Comparison of ENCODE assay signal across 1 cellular context in the genomic region with DNA sequence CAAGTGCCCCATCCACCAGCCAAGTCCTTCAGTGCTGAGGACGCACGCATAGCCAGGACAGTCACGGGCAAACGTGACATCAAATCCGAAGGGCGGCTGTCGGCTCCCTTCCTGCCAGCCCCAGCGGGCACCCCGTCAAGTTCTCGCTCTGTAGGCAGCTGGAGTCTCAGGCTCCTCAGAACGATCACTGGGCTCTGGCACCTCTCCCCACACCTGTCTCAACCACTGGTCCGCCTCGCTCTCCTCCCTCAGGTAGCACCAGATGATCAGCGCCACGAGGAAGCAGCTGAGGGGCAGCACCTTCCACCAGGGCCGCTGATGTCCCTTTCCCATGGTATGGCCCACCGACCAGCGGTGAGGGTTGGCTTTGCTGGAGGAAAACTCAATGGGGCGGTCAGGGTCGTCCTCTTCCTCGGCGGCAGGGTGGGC.
TF ChIP-seq lines count a peak whose summit lies in the region.

No MANE protein-coding gene starts in this region.

TF ChIP-seq in K562, 482 proteins besides CTCF, POLR2A, EP300 and RAD21:
- TF ChIP-seq MYC (IDR thresholded peaks at IDR 0.05; ENCODE audit: low read depth, low read length) (no peak), MYC (CRISPR knock-in tag; IDR thresholded peaks at IDR 0.05; ENCODE audit: borderline replicate concordance, low read depth) (no peak), ZNF511 (CRISPR knock-in tag; IDR thresholded peaks at IDR 0.05) (peak; percentile 53; the same call in 1 of the 2 replicates), HNRNPLL (IDR thresholded peaks at IDR 0.05; ENCODE audit: low read depth, low read length, poor library complexity, severe bottlenecking) (no peak), DNMT1 (IDR thresholded peaks at IDR 0.05) (0 out of 2 replicates have a peak, but pooled peaks have one; percentile 45), SMAD3 (CRISPR knock-in tag; conservative IDR thresholded peaks at IDR 0.05) (no peak), AFF4 (CRISPR knock-in tag; IDR thresholded peaks at IDR 0.05) (0 out of 2 replicates have a peak, but pooled peaks have one; percentile 39), ZC3H4 (CRISPR knock-in tag; IDR thresholded peaks at IDR 0.05; ENCODE audit: borderline replicate concordance) (peak; percentile 57; the same call in 1 of the 2 replicates), GABPA (tag; conservative IDR thresholded peaks at IDR 0.05; ENCODE audit: low read depth) (peak; percentile 78; the same call in 1 of the 2 replicates), TSC22D4 (tag; IDR thresholded peaks at IDR 0.05) (no peak), RNF2 (IDR thresholded peaks at IDR 0.05) (no peak), ZNF217 (CRISPR knock-in tag; IDR thresholded peaks at IDR 0.05) (no peak), ZNF24 (IDR thresholded peaks at IDR 0.05) (0 out of 2 replicates have a peak, but pooled peaks have one; percentile 12), SAP30 (IDR thresholded peaks at IDR 0.05; ENCODE audit: borderline replicate concordance, insufficient read depth, low read depth, low read length, poor library complexity, severe bottlenecking) (peak; percentile 82), BHLHE40 (IDR thresholded peaks at IDR 0.05; ENCODE audit: low read length) (0 out of 2 replicates have a peak, but pooled peaks have one; percentile 18), LEF1 (IDR thresholded peaks at IDR 0.05) (no peak), FOXP1 (CRISPR knock-in tag; IDR thresholded peaks at IDR 0.05) (peak; percentile 79; the same call in 1 of the 2 replicates), MTA3 (IDR thresholded peaks at IDR 0.05; ENCODE audit: borderline replicate concordance) (0 out of 2 replicates have a peak, but pooled peaks have one; percentile 38), HES1 (IDR thresholded peaks at IDR 0.05; ENCODE audit: low read depth) (no peak), DPF2 (IDR thresholded peaks at IDR 0.05) (no peak), KAT7 (CRISPR knock-in tag; IDR thresholded peaks at IDR 0.05; ENCODE audit: borderline replicate concordance) (0 out of 2 replicates have a peak, but pooled peaks have one; percentile 81)
